Comparison of ENCODE assay signal across 1 cellular context in the genomic region with DNA sequence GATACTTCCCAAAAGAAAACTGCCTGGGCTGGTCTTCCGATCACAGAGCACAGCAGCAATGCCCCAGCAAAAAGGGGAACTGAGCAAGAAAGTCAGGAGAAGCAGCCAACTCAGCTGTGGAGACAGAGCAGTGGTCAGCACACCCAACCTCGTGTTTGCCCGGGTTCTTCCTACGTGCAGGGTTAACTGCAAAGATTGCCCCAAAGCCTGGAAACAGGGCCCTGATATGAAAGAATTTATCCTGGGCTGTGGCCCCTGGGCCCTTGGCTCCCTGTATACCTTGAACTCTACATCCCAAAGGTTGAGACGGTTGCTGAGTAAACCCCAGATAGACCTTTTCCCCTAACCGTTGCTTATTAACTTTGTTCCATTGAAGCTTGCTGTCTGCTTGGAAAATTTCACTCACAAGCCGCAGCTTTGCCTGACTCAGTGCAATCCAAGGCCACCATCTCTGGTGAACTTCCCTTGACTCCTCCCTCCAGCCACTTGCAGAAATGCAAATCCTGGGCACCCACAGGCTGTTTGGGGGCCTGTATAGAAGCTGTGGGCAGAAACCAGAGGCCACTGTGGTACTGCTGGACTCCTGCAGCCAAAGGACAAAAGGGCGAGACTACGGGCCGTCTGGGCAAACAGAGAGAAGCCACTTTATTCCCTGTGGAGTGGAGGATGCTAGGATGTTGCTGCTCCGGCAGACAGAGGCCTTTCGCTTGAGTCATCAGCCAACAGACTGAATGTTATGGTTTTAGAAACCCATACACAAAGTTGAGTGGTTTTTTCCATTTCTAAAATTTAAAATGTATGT.
TF ChIP-seq lines count a peak whose summit lies in the region.

No MANE protein-coding gene starts in this region.

TF ChIP-seq in GM12878, 131 proteins besides CTCF, POLR2A, EP300 and RAD21 (continued from another document):
- TF ChIP-seq BACH1 (IDR thresholded peaks at IDR 0.05; ENCODE audit: borderline replicate concordance) (no peak), IKZF1 (conservative IDR thresholded peaks at IDR 0.05) (peak; percentile 36), CBX3 (IDR thresholded peaks at IDR 0.05; ENCODE audit: borderline replicate concordance, low read depth) (no peak), CHD1 (IDR thresholded peaks at IDR 0.05; ENCODE audit: low read depth, low read length) (no peak), RAD51 (IDR thresholded peaks at IDR 0.05) (no peak), CREM (IDR thresholded peaks at IDR 0.05; ENCODE audit: low read depth) (no peak), ESRRA (IDR thresholded peaks at IDR 0.05; ENCODE audit: low read length) (no peak), TARDBP (IDR thresholded peaks at IDR 0.05; ENCODE audit: borderline replicate concordance) (no peak), CBX5 (IDR thresholded peaks at IDR 0.05; ENCODE audit: low read depth) (no peak), USF2 (IDR thresholded peaks at IDR 0.05; ENCODE audit: borderline replicate concordance, low read depth, low read length) (no peak), BCL11A (IDR thresholded peaks at IDR 0.05; ENCODE audit: low read depth, low read length) (no peak; the same call in 1 of the 2 replicates), EGR1 (IDR thresholded peaks at IDR 0.05; ENCODE audit: borderline replicate concordance in 1 of 2, low read depth in 2 of 2, low read length in 2 of 2) (no peak), DPF2 (IDR thresholded peaks at IDR 0.05) (no peak), TCF12 (IDR thresholded peaks at IDR 0.05; ENCODE audit: low read depth, low read length) (0 out of 2 replicates have a peak, but pooled peaks have one; percentile 25), SRF (IDR thresholded peaks at IDR 0.05; ENCODE audit: low read depth in 2 of 2, low read length in 2 of 2) (no peak), HCFC1 (IDR thresholded peaks at IDR 0.05; ENCODE audit: low read length) (no peak), SPI1 (IDR thresholded peaks at IDR 0.05; ENCODE audit: borderline replicate concordance, insufficient read depth, low read depth, low read length) (peak; percentile 97), MAX (IDR thresholded peaks at IDR 0.05; ENCODE audit: low read depth, low read length) (no peak), ATF3 (IDR thresholded peaks at IDR 0.05; ENCODE audit: borderline replicate concordance, extremely low read depth, low read depth, low read length) (no peak), SUPT20H (IDR thresholded peaks at IDR 0.05; ENCODE audit: borderline replicate concordance, control insufficient read depth, low read depth, low read length) (no peak), EED (IDR thresholded peaks at IDR 0.05; ENCODE audit: low read depth) (peak; percentile 53; the same call in 1 of the 2 replicates), RFX5 (IDR thresholded peaks at IDR 0.05; ENCODE audit: low read depth, low read length) (no peak), POU2F2 (IDR thresholded peaks at IDR 0.05; ENCODE audit: borderline replicate concordance, low read depth, low read length) (peak; percentile 81; the same call in 2 of the 3 replicates), WRNIP1 (IDR thresholded peaks at IDR 0.05; ENCODE audit: borderline replicate concordance, low read depth, low read length) (no peak), MYC (IDR thresholded peaks at IDR 0.05; ENCODE audit: insufficient read depth, insufficient read length, insufficient replicate concordance, low read length, severe bottlenecking) (no peak), TBL1XR1 (IDR thresholded peaks at IDR 0.05; ENCODE audit: low read depth, low read length) (no peak), ZBTB33 (IDR thresholded peaks at IDR 0.05) (no peak), HDAC2 (IDR thresholded peaks at IDR 0.05) (no peak), BHLHE40 (IDR thresholded peaks at IDR 0.05; ENCODE audit: borderline replicate concordance in 1 of 2, low read depth in 2 of 2, low read length in 1 of 2) (no peak), NFYA (IDR thresholded peaks at IDR 0.05; ENCODE audit: borderline replicate concordance, low read depth, low read length) (no peak)
- TF ChIP-seq, protein P1, sequence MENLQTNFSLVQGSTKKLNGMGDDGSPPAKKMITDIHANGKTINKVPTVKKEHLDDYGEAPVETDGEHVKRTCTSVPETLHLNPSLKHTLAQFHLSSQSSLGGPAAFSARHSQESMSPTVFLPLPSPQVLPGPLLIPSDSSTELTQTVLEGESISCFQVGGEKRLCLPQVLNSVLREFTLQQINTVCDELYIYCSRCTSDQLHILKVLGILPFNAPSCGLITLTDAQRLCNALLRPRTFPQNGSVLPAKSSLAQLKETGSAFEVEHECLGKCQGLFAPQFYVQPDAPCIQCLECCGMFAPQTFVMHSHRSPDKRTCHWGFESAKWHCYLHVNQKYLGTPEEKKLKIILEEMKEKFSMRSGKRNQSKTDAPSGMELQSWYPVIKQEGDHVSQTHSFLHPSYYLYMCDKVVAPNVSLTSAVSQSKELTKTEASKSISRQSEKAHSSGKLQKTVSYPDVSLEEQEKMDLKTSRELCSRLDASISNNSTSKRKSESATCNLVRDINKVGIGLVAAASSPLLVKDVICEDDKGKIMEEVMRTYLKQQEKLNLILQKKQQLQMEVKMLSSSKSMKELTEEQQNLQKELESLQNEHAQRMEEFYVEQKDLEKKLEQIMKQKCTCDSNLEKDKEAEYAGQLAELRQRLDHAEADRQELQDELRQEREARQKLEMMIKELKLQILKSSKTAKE (IDR thresholded peaks at IDR 0.05; ENCODE audit: low read depth, poor library complexity, severe bottlenecking): no peak
- TF ChIP-seq, protein P2, sequence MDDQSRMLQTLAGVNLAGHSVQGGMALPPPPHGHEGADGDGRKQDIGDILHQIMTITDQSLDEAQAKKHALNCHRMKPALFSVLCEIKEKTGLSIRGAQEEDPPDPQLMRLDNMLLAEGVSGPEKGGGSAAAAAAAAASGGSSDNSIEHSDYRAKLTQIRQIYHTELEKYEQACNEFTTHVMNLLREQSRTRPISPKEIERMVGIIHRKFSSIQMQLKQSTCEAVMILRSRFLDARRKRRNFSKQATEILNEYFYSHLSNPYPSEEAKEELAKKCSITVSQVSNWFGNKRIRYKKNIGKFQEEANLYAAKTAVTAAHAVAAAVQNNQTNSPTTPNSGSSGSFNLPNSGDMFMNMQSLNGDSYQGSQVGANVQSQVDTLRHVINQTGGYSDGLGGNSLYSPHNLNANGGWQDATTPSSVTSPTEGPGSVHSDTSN (IDR thresholded peaks at IDR 0.05; ENCODE audit: insufficient replicate concordance, low read depth, low read length): no peak
